7 cellular contexts compared by ENCODE assay signal in genomic region chr2:74836675-74837401, GRCh38. TPM values are rescaled to one million over a fixed set of nuclear protein-coding genes. Genes with fewer than 3 reads are reported as not detected.
DNase-seq lines count a peak whose midpoint lies in the region; ATAC-seq and TF ChIP-seq lines count a peak whose summit lies in the region.

No MANE protein-coding gene starts in this region.

- no peaks in the 10 kb centered on the region for H3K27me3 ChIP-seq in OCI-LY1 (ENCODE audit: insufficient read depth, low read length)
- H3K27me3 ChIP-seq in fibroblast of lung (ENCODE audit: control insufficient read depth, insufficient read depth, low read length), result no peaks in the 10 kb centered on the region

- DNase-seq in GM12865 (ENCODE audit: low read depth) (no peak), fibroblast of lung (ENCODE audit: low read depth in 2 of 2) (no peak), skeletal muscle cell (ENCODE audit: low read depth) (no peak), NCI-H1694 (lab: John Stamatoyannopoulos, UW) (no peak)

- no peak overlapping the region for H3K27ac ChIP-seq in OCI-LY1 (ENCODE audit: low read depth, low read length, poor library complexity, severe bottlenecking)
- no peak overlapping the region for H3K27ac ChIP-seq in fibroblast of lung (ENCODE audit: insufficient read depth, low read length)

- H3K4me1 ChIP-seq in OCI-LY1 (ENCODE audit: insufficient read depth, low read length, severe bottlenecking) (peaks cover 28% of the 10 kb centered on the region), fibroblast of lung (ENCODE audit: control insufficient read depth, extremely low read depth, insufficient read depth, low read length) (no peaks in the 10 kb centered on the region)

- no peaks in the 10 kb centered on the region for H3F3A ChIP-seq in OCI-LY1 (ENCODE audit: insufficient read depth, low read length)

- H2AFZ ChIP-seq in OCI-LY1 (ENCODE audit: low read length), result no peak overlapping the region
- no peak overlapping the region for H2AFZ ChIP-seq in fibroblast of lung (ENCODE audit: low read length)

- ATAC-seq in GM19395 (IDR thresholded peaks at IDR 0.05; ENCODE audit: unreplicated experiment) (no peak), HG03097 (IDR thresholded peaks at IDR 0.05; ENCODE audit: low FRiP score, unreplicated experiment) (no peak)

- H4K20me1 ChIP-seq in OCI-LY1 (ENCODE audit: insufficient read depth, low read length) (no peaks in the 10 kb centered on the region; the same call in 1 of the 2 replicates), fibroblast of lung (ENCODE audit: control insufficient read depth, extremely low read depth, insufficient read depth, low read length) (no peaks in the 10 kb centered on the region)

- H3K9ac ChIP-seq in OCI-LY1 (ENCODE audit: low read length), result peak overlapping the region; percentile 94; the same call in 1 of the 2 replicates
- no peak overlapping the region for H3K9ac ChIP-seq in fibroblast of lung (ENCODE audit: insufficient read depth, low read length)

- H3K9me3 ChIP-seq in OCI-LY1 (ENCODE audit: low read length), result no peaks in the 10 kb centered on the region
- no peaks in the 10 kb centered on the region for H3K9me3 ChIP-seq in fibroblast of lung (ENCODE audit: control insufficient read depth, insufficient read depth, low read depth, low read length)

- peaks cover 59% of the 10 kb centered on the region for H3K79me2 ChIP-seq in OCI-LY1 (ENCODE audit: insufficient read depth, low read length)
- peaks cover 46% of the 10 kb centered on the region for H3K79me2 ChIP-seq in fibroblast of lung (ENCODE audit: control insufficient read depth, insufficient read depth, low read length)

- H3K4me2 ChIP-seq in OCI-LY1 (ENCODE audit: low read length) (peak overlapping the region; percentile 91), fibroblast of lung (ENCODE audit: extremely low read depth, insufficient read depth, low read length) (peak overlapping the region; percentile 51)

- TF ChIP-seq CTCF in GM12865 (IDR thresholded peaks at IDR 0.05; ENCODE audit: insufficient read depth, low read depth, low read length, missing control alignments), result no peak
- TF ChIP-seq CTCF in OCI-LY1 (IDR thresholded peaks at IDR 0.05; ENCODE audit: low read length), result no peak; the same call in 1 of the 2 replicates
- no peak for TF ChIP-seq CTCF in fibroblast of lung (conservative IDR thresholded peaks at IDR 0.05 in 1 of 2, IDR thresholded peaks at IDR 0.05 in 1 of 2; ENCODE audit: low read depth in 1 of 2, low read length in 2 of 2)

- H3K9me2 ChIP-seq in OCI-LY1 (ENCODE audit: low read depth, low read length), result no peaks in the 10 kb centered on the region

- peaks cover 26% of the 10 kb centered on the region; the same call in 1 of the 2 replicates for H3K36me3 ChIP-seq in OCI-LY1 (ENCODE audit: insufficient read depth, low read length)
- H3K36me3 ChIP-seq in fibroblast of lung (ENCODE audit: control insufficient read depth, insufficient read depth, low read length), result no peaks in the 10 kb centered on the region

- H3K4me3 ChIP-seq in GM12865 (ENCODE audit: low read depth, low read length) (peak overlapping the region; percentile 97), OCI-LY1 (ENCODE audit: low read depth, low read length, poor library complexity, severe bottlenecking) (peak overlapping the region; percentile 90), fibroblast of lung (replicated peaks in 1 of 4; ENCODE audit: control extremely low read depth in 1 of 4, insufficient read depth in 1 of 4, low read depth in 3 of 4, low read length in 4 of 4) (peak overlapping the region in 1 of 4 experiments; percentile 78), skeletal muscle cell (ENCODE audit: low read depth, low read length) (peak overlapping the region; percentile 93)

RNA-seq across cellular contexts. Expression of gene HK2, which starts 2.9 kb away (rescaled TPM):
- 13.1 and 19.3 TPM in 2 replicates for total RNA-seq in fibroblast of lung
- 15.7 and 18.3 TPM in 2 replicates for polyA plus RNA-seq in fibroblast of lung
- polyA plus RNA-seq in fibroblast of lung (2012), result 14.2 and 17.2 TPM in 2 replicates
- 22.5 and 41.2 TPM in 2 replicates for polyA minus RNA-seq in fibroblast of lung (ENCODE audit: low replicate concordance)
